Comparison of ENCODE assay signal across 15 cellular contexts in genomic region chr10:59073456-59074053, GRCh38.
"Had no signal": no experiment of that assay in that cellular context is flagged by ENCODE, and none has a peak within 500 bp of the region (broad histone marks: within the 10 kb centered on the region; RNA-seq: fewer than 3 reads in every experiment).

No MANE protein-coding gene starts in this region.

- H3K4me3 ChIP-seq: thoracic aorta had no signal

- H3K27ac ChIP-seq: brain microvascular endothelial cell, foreskin keratinocyte, parathyroid adenoma, thoracic aorta had no signal

- H3K4me1 Mint-ChIP-seq: activated naive CD8-positive, alpha-beta T cell treated with anti-CD3 and anti-CD28 coated beads for 36 hours; naive thymus-derived CD4-positive, alpha-beta T cell; stimulated activated effector memory CD8-positive, alpha-beta T cell treated with anti-CD3 and anti-CD28 coated beads, Interleukin-12 subunit alpha, Interleukin-12 subunit beta, amount 100 ng/mL, for 72 hours had no signal

- DNase-seq: activated CD4-positive, alpha-beta T cell treated with anti-CD3 and anti-CD28 coated beads, Interleukin-2, amount 50 U/mL, for 1 hour; activated CD8-positive, alpha-beta memory T cell treated with anti-CD3 and anti-CD28 coated beads for 24 hours; activated naive CD8-positive, alpha-beta T cell treated with anti-CD3 and anti-CD28 coated beads for 36 hours; brain microvascular endothelial cell; effector memory CD4-positive, alpha-beta T cell; foreskin keratinocyte; glutamatergic neuron; kidney glomerular epithelial cell; mammary epithelial cell; naive thymus-derived CD4-positive, alpha-beta T cell had no signal

- H3K27me3 ChIP-seq: brain microvascular endothelial cell, foreskin keratinocyte had no signal

- H3K27me3 Mint-ChIP-seq: activated naive CD8-positive, alpha-beta T cell treated with anti-CD3 and anti-CD28 coated beads for 36 hours; naive thymus-derived CD4-positive, alpha-beta T cell had no signal

- H3K9me3 ChIP-seq: thoracic aorta had no signal

- H3K79me2 ChIP-seq: parathyroid adenoma had no signal

- H2AFZ ChIP-seq: parathyroid adenoma had no signal

- H3K27ac Mint-ChIP-seq: activated naive CD8-positive, alpha-beta T cell treated with anti-CD3 and anti-CD28 coated beads for 36 hours; activated T-helper 1 cell treated with anti-CD3 and anti-CD28 coated beads, Interleukin-12 subunit alpha, Interleukin-12 subunit beta, Interleukin-2, Interleukin-4 antibody, amounts not matched to agents 30 ng/mL and 10 ng/mL and 1 ng/mL, durations not matched to agents 14 hours and 24 hours and 36 hours; naive thymus-derived CD4-positive, alpha-beta T cell; stimulated activated effector memory CD8-positive, alpha-beta T cell treated with anti-CD3 and anti-CD28 coated beads, Interleukin-12 subunit alpha, Interleukin-12 subunit beta, amount 100 ng/mL, for 72 hours had no signal

- ATAC-seq: foreskin keratinocyte; naive thymus-derived CD4-positive, alpha-beta T cell; stimulated activated effector memory CD8-positive, alpha-beta T cell treated with anti-CD3 and anti-CD28 coated beads, Interleukin-12 subunit alpha, Interleukin-12 subunit beta, amount 100 ng/mL, for 72 hours had no signal

- H3K9me3 Mint-ChIP-seq: activated T-helper 1 cell treated with anti-CD3 and anti-CD28 coated beads, Interleukin-12 subunit alpha, Interleukin-12 subunit beta, Interleukin-2, Interleukin-4 antibody, amounts not matched to agents 30 ng/mL and 10 ng/mL and 1 ng/mL, durations not matched to agents 14 hours and 24 hours and 36 hours had no signal

- H3K4me3 Mint-ChIP-seq: activated naive CD8-positive, alpha-beta T cell treated with anti-CD3 and anti-CD28 coated beads for 36 hours; activated T-helper 1 cell treated with anti-CD3 and anti-CD28 coated beads, Interleukin-12 subunit alpha, Interleukin-12 subunit beta, Interleukin-2, Interleukin-4 antibody, amounts not matched to agents 30 ng/mL and 10 ng/mL and 1 ng/mL, durations not matched to agents 14 hours and 24 hours and 36 hours; naive thymus-derived CD4-positive, alpha-beta T cell; stimulated activated effector memory CD8-positive, alpha-beta T cell treated with anti-CD3 and anti-CD28 coated beads, Interleukin-12 subunit alpha, Interleukin-12 subunit beta, amount 100 ng/mL, for 72 hours had no signal

- H3K36me3 ChIP-seq: brain microvascular endothelial cell, thoracic aorta had no signal

- H3K36me3 Mint-ChIP-seq: activated naive CD8-positive, alpha-beta T cell treated with anti-CD3 and anti-CD28 coated beads for 36 hours; naive thymus-derived CD4-positive, alpha-beta T cell; stimulated activated effector memory CD8-positive, alpha-beta T cell treated with anti-CD3 and anti-CD28 coated beads, Interleukin-12 subunit alpha, Interleukin-12 subunit beta, amount 100 ng/mL, for 72 hours had no signal

- H3K4me1 ChIP-seq: foreskin keratinocyte, parathyroid adenoma had no signal

- FAIRE-seq: TTC549 had no signal
